In genomic region chr17:31167111-31167510, GRCh38 we compare ENCODE assay signal across 26 cellular contexts.
"Had no signal": no experiment of that assay in that cellular context is flagged by ENCODE, and none has a peak within 500 bp of the region (broad histone marks: within the 10 kb centered on the region; RNA-seq: fewer than 3 reads in every experiment).

No MANE protein-coding gene starts in this region.

- H3K27me3 ChIP-seq: brain microvascular endothelial cell had no signal

- ATAC-seq: activated CD8-positive, alpha-beta memory T cell treated with anti-CD3 and anti-CD28 coated beads, Interleukin-2, amount 10 ng/mL, durations not matched to agents 7 days and 5 days; activated naive CD8-positive, alpha-beta T cell treated with anti-CD3 and anti-CD28 coated beads, Interleukin-2, amount 50 U/mL, for 24 hours; Panc1 had no signal

- H3K36me3 ChIP-seq: WERI-Rb-1 had no signal

- H3K27ac ChIP-seq: brain microvascular endothelial cell, WERI-Rb-1 had no signal

- DNase-seq: activated CD4-positive, alpha-beta memory T cell treated with anti-CD3 and anti-CD28 coated beads, Interleukin-2, amount 10 ng/mL, durations not matched to agents 7 days and 5 days; activated CD4-positive, alpha-beta T cell treated with anti-CD3 and anti-CD28 coated beads for 1 hour; activated CD4-positive, alpha-beta T cell treated with anti-CD3 and anti-CD28 coated beads for 48 hours; activated CD4-positive, CD25-positive, alpha-beta regulatory T cell; activated CD8-positive, alpha-beta memory T cell treated with anti-CD3 and anti-CD28 coated beads for 24 hours; activated CD8-positive, alpha-beta memory T cell treated with anti-CD3 and anti-CD28 coated beads, Interleukin-2, amount 10 ng/mL, durations not matched to agents 7 days and 5 days; activated CD8-positive, alpha-beta memory T cell treated with anti-CD3 and anti-CD28 coated beads, Interleukin-2, amount 50 U/mL, for 48 hours; activated effector memory CD4-positive, alpha-beta T cell treated with Interleukin-2 at 50 U/mL for 16 hours; activated naive CD4-positive, alpha-beta T cell treated with anti-CD3 and anti-CD28 coated beads, Interleukin-2, amount 10 ng/mL, durations not matched to agents 7 days and 5 days; activated naive CD8-positive, alpha-beta T cell treated with anti-CD3 and anti-CD28 coated beads, Interleukin-2, amount 50 U/mL, for 24 hours; activated T-cell treated with anti-CD3 and anti-CD28 coated beads, Interleukin-2, amount 50 U/mL, for 48 hours; brain microvascular endothelial cell; Karpas-422; KBM-7; NCI-H1105; NCI-H1436; NCI-H1694 treated with DMSO at 0.1 percent for 48 hours; NCI-H2029; NCI-H345; NCI-H524 treated with DMSO at 0.1 percent for 48 hours; SW 1271; T-helper 1 cell; T-helper 2 cell; T-helper 9 cell; WERI-Rb-1 had no signal
